Comparison of ENCODE assay signal across 1 cellular context in the genomic region with DNA sequence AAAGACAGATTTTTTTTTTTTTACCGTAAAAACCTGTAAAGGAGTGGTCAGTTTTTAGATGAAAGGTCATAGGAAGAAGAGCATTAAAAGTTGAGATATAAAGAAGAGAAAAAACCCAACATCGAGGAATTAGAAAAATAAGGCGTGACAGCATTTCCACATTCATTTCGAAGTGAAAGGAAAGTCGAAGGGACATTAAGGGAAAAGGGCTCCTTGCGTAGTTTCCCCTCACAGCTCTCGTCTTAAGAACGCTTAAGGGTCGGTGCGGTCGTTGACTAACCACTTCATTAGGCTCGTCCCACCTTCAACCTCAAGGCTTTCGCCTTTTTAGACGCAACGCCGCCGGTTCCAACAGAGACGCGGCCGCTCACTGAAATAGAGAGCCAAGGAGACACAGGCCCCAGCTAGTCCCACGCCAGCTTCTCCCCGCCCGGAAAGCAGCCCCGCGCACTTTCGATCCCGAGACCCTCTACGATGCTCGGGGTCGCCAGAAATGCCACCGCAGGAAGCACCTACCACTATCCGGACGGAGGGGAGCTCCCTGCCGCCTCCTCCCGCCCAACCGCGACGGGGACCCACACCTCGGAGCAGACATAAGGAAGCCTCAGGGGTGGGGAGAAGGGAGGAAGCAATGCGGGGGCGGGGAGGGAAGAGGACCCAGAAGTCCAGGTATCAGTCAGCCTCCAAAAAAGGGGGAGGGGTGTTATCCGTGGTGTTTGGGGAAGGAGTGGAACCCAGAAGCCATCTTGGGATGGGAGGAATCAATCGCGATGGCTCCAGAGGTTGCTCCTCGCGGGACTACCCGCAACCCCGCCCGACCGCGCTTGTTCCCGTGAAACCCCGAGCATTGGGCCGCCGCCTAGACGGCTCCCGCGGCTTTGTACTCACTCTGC.
A peak's percentile ranks its signal among the peaks of the same experiment; 100 is the strongest.
TF ChIP-seq lines count a peak whose summit lies in the region.

No MANE protein-coding gene starts in this region.

TF ChIP-seq in HepG2, 621 proteins besides CTCF, POLR2A, EP300 and RAD21 (continued from another document):
- TF ChIP-seq, protein P1, sequence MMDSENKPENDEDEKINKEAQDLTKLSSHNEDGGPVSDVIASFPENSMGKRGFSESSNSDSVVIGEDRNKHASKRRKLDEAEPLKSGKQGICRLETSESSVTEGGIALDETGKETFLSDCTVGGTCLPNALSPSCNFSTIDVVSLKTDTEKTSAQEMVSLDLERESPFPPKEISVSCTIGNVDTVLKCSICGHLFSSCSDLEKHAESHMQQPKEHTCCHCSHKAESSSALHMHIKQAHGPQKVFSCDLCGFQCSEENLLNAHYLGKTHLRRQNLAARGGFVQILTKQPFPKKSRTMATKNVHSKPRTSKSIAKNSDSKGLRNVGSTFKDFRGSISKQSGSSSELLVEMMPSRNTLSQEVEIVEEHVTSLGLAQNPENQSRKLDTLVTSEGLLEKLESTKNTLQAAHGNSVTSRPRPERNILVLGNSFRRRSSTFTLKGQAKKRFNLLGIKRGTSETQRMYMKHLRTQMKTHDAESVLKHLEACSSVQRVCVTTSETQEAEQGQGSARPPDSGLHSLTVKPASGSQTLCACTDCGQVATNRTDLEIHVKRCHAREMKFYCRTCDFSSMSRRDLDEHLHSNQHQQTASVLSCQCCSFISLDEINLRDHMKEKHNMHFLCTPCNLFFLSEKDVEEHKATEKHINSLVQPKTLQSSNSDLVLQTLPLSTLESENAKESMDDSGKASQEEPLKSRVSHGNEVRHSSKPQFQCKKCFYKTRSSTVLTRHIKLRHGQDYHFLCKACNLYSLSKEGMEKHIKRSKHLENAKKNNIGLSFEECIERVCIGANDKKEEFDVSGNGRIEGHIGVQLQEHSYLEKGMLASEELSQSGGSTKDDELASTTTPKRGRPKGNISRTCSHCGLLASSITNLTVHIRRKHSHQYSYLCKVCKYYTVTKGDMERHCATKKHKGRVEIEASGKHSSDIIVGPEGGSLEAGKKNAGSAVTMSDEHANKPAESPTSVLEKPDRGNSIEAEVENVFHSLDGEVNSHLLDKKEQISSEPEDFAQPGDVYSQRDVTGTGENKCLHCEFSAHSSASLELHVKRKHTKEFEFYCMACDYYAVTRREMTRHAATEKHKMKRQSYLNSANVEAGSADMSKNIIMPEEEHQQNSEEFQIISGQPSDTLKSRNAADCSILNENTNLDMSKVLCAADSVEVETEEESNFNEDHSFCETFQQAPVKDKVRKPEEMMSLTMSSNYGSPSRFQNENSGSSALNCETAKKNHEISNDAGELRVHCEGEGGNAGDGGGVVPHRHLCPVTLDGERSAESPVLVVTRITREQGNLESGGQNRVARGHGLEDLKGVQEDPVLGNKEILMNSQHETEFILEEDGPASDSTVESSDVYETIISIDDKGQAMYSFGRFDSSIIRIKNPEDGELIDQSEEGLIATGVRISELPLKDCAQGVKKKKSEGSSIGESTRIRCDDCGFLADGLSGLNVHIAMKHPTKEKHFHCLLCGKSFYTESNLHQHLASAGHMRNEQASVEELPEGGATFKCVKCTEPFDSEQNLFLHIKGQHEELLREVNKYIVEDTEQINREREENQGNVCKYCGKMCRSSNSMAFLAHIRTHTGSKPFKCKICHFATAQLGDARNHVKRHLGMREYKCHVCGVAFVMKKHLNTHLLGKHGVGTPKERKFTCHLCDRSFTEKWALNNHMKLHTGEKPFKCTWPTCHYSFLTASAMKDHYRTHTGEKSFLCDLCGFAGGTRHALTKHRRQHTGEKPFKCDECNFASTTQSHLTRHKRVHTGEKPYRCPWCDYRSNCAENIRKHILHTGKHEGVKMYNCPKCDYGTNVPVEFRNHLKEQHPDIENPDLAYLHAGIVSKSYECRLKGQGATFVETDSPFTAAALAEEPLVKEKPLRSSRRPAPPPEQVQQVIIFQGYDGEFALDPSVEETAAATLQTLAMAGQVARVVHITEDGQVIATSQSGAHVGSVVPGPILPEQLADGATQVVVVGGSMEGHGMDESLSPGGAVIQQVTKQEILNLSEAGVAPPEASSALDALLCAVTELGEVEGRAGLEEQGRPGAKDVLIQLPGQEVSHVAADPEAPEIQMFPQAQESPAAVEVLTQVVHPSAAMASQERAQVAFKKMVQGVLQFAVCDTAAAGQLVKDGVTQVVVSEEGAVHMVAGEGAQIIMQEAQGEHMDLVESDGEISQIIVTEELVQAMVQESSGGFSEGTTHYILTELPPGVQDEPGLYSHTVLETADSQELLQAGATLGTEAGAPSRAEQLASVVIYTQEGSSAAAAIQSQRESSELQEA (CRISPR knock-in tag; IDR thresholded peaks at IDR 0.05; ENCODE audit: not compliant biosample characterization), result peak; percentile 81
- TF ChIP-seq POGZ (CRISPR knock-in tag; IDR thresholded peaks at IDR 0.05), result no peak
- TF ChIP-seq PHF20 (CRISPR knock-in tag; IDR thresholded peaks at IDR 0.05), result 0 out of 2 replicates have a peak, but pooled peaks have one; percentile 5
- TF ChIP-seq, protein P2, sequence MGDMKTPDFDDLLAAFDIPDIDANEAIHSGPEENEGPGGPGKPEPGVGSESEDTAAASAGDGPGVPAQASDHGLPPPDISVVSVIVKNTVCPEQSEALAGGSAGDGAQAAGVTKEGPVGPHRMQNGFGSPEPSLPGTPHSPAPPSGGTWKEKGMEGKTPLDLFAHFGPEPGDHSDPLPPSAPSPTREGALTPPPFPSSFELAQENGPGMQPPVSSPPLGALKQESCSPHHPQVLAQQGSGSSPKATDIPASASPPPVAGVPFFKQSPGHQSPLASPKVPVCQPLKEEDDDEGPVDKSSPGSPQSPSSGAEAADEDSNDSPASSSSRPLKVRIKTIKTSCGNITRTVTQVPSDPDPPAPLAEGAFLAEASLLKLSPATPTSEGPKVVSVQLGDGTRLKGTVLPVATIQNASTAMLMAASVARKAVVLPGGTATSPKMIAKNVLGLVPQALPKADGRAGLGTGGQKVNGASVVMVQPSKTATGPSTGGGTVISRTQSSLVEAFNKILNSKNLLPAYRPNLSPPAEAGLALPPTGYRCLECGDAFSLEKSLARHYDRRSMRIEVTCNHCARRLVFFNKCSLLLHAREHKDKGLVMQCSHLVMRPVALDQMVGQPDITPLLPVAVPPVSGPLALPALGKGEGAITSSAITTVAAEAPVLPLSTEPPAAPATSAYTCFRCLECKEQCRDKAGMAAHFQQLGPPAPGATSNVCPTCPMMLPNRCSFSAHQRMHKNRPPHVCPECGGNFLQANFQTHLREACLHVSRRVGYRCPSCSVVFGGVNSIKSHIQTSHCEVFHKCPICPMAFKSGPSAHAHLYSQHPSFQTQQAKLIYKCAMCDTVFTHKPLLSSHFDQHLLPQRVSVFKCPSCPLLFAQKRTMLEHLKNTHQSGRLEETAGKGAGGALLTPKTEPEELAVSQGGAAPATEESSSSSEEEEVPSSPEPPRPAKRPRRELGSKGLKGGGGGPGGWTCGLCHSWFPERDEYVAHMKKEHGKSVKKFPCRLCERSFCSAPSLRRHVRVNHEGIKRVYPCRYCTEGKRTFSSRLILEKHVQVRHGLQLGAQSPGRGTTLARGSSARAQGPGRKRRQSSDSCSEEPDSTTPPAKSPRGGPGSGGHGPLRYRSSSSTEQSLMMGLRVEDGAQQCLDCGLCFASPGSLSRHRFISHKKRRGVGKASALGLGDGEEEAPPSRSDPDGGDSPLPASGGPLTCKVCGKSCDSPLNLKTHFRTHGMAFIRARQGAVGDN (CRISPR knock-in tag; IDR thresholded peaks at IDR 0.05), result no peak
